ENCODE assay signal across 8 cellular contexts in genomic region chr11:14907411-14908213, GRCh38. TPM values are rescaled to one million over a fixed set of nuclear protein-coding genes. Genes with fewer than 3 reads are reported as not detected.
A peak's percentile ranks its signal among the peaks of the same experiment; 100 is the strongest.
DNase-seq lines count a peak whose midpoint lies in the region; ATAC-seq and TF ChIP-seq lines count a peak whose summit lies in the region.

No MANE protein-coding gene starts in this region.

- H3K36me3 Mint-ChIP-seq in HFFc6 (ENCODE audit: low read depth) = no peaks in the 10 kb centered on the region
- H3K36me3 Mint-ChIP-seq in T-helper 17 cell (ENCODE audit: low read depth) = no peaks in the 10 kb centered on the region

- H3K4me1 Mint-ChIP-seq in HFFc6 (ENCODE audit: low read depth) = peaks cover 5% of the 10 kb centered on the region; the same call in 1 of the 2 replicates
- peaks cover 32% of the 10 kb centered on the region for H3K4me1 Mint-ChIP-seq in T-helper 17 cell

- peak; percentile 69 for ATAC-seq in T-helper 17 cell

- H3K27ac Mint-ChIP-seq in HFFc6 = no peak overlapping the region
- H3K27ac Mint-ChIP-seq in T-helper 17 cell = peak overlapping the region; percentile 4

- peaks cover 2% of the 10 kb centered on the region; the same call in 1 of the 2 replicates for H3K27me3 Mint-ChIP-seq in HFFc6 (ENCODE audit: insufficient read depth)
- H3K27me3 Mint-ChIP-seq in T-helper 17 cell = no peaks in the 10 kb centered on the region

- H3K4me3 Mint-ChIP-seq in HFFc6 (no peak overlapping the region), T-helper 17 cell (no peak overlapping the region)

- DNase-seq in HFFc6 (peak; percentile 18), NCI-H1092 (lab: John Stamatoyannopoulos, UW) (peak; percentile 62), T-helper 17 cell (peak; percentile 68 to 86 (median 74)), amygdala (lab: John Stamatoyannopoulos, UW) (peak in 42 of 56 donors; percentile 11 to 81 (median 47)), iPS-NIHi7 (ENCODE audit: extremely low spot score) (peak; percentile 27), OCI-M2 (lab: John Stamatoyannopoulos, UW; ENCODE audit: unreplicated experiment) (no peak)
- peak; percentile 78 to 89 (median 83) for DNase-seq in stimulated activated CD4-positive, alpha-beta T cell treated with anti-CD3 and anti-CD28 coated beads, Interleukin-1b, Interleukin-23, amount 100 ng/mL, for 24 hours (ENCODE audit: low read depth in 4 of 4, low spot score in 1 of 4)

- H3K9me3 ChIP-seq in T-helper 17 cell (ENCODE audit: control insufficient read depth, low read length, poor library complexity, severe bottlenecking) = no peaks in the 10 kb centered on the region

- TF ChIP-seq CTCF in GM12873 (IDR thresholded peaks at IDR 0.05; ENCODE audit: insufficient read depth, low read depth, low read length, missing control alignments) (peak; percentile 93), HFFc6 (IDR thresholded peaks at IDR 0.05) (peak; percentile 88)

- H3K9me3 Mint-ChIP-seq in HFFc6 = no peaks in the 10 kb centered on the region

RNA-seq across cellular contexts. Expression of gene CYP2R1, which starts 15.6 kb away (rescaled TPM):
- 1 to 10 TPM in 4 of 6 experiments, under 1 TPM in 2; 0.67 to 4.0 (median 1.2) TPM for total RNA-seq in HFFc6 (2021; fragmentation: NEBNext Ultra II Directional; extraction: Animal tissue kit (Norgen Biotek cat#: 25700))
- total RNA-seq in T-helper 17 cell = 10 to 100 TPM; 12.2 to 14.6 TPM
